In genomic region chr18:3593381-3593903, GRCh38 we compare ENCODE assay signal across 8 cellular contexts.
DNase-seq lines count a peak whose midpoint lies in the region; ATAC-seq and TF ChIP-seq lines count a peak whose summit lies in the region.

No MANE protein-coding gene starts in this region.

- peaks cover 42% of the 10 kb centered on the region for H3K79me2 ChIP-seq in HCT116 (ENCODE audit: insufficient read depth, low read length)

- H3K27ac Mint-ChIP-seq in immature natural killer cell: peak overlapping the region; percentile 97 to 99 (median 98)
- peak overlapping the region; percentile 100 for H3K27ac Mint-ChIP-seq in stimulated activated naive CD8-positive, alpha-beta T cell treated with anti-CD3 and anti-CD28 coated beads, Interleukin-15, Interleukin-2, amounts not matched to agents 100 ng/mL and 50 ng/mL, for 24 hours

- RAD21 ChIA-PET in HCT116 (lab: Charles Lee; ENCODE audit: low non-redundant PET in 1 of 2, low total read pairs in 2 of 2, uncharacterized antibody in 2 of 2, unreplicated experiment in 2 of 2): interaction anchor here in 1 of 2 experiments (0.9 to 2.7 kb wide), 3 partner anchors 72 to 311 kb away, joined by 5 to 16 read pairs (median 5); no protein-coding TSS in a partner anchor

- no peaks in the 10 kb centered on the region for H4K20me1 ChIP-seq in HCT116 (ENCODE audit: insufficient read depth)

- peak overlapping the region; percentile 94 to 99 (median 98) for H3K4me3 Mint-ChIP-seq in immature natural killer cell
- peak overlapping the region; percentile 91 for H3K4me3 Mint-ChIP-seq in stimulated activated naive CD8-positive, alpha-beta T cell treated with anti-CD3 and anti-CD28 coated beads, Interleukin-15, Interleukin-2, amounts not matched to agents 100 ng/mL and 50 ng/mL, for 24 hours

- in situ Hi-C loops in Caki2 (cut with HindIII; ENCODE audit: low pct_unique_long_range_greater_than_20kb, low sequenced_read_pairs) (no loop called here), astrocyte of the cerebellum (cut with HindIII; ENCODE audit: low sequenced_read_pairs) (no loop called here)

- DNase-seq in Caki2 (ENCODE audit: low read depth) (peak; percentile 93), HCT116 (ENCODE audit: low read depth, low spot score) (no peak), NCI-H748 (lab: John Stamatoyannopoulos, UW; ENCODE audit: unreplicated experiment) (peak; percentile 84), astrocyte of the cerebellum (ENCODE audit: low read depth) (peak; percentile 81), immature natural killer cell (no peak), RPMI8226 (no peak)
- DNase-seq in NK-92 treated with Interleukin-12 subunit alpha and Interleukin-12 subunit beta, amount 100 ng/mL, for 24 hours (lab: John Stamatoyannopoulos, UW): no peak

- H3K9me3 ChIP-seq in HCT116 (ENCODE audit: control insufficient read depth in 1 of 2, insufficient read depth in 1 of 2, low read depth in 1 of 2, low read length in 2 of 2): no peaks in the 10 kb centered on the region

- TF ChIP-seq RAD21 in HCT116 (IDR thresholded peaks at IDR 0.05; ENCODE audit: low read depth): no peak

- H3K4me2 ChIP-seq in HCT116 (ENCODE audit: low read length): peak overlapping the region; percentile 92

- H3K36me3 Mint-ChIP-seq in immature natural killer cell: peaks cover 0 to 7% (median 4%) of the 10 kb centered on the region in 3 donors
- H3K36me3 Mint-ChIP-seq in stimulated activated naive CD8-positive, alpha-beta T cell treated with anti-CD3 and anti-CD28 coated beads, Interleukin-15, Interleukin-2, amounts not matched to agents 100 ng/mL and 50 ng/mL, for 24 hours (ENCODE audit: low read depth): peaks cover 9% of the 10 kb centered on the region

- CTCF ChIA-PET in HCT116 (lab: Charles Lee): interaction anchor here (0.5 to 4.2 kb wide), 16 partner anchors 8 to 316 kb away, joined by 3 to 45 read pairs (median 4); partner anchors contain the start of gene TGIF1

- TF ChIP-seq POLR2A in HCT116 (IDR thresholded peaks at IDR 0.05; ENCODE audit: borderline replicate concordance, extremely low read depth, insufficient read depth, insufficient read length): peak; percentile 32

- peak overlapping the region; percentile 95 for H3K9ac ChIP-seq in HCT116 (ENCODE audit: low read length)

- H3K27me3 ChIP-seq in HCT116 (ENCODE audit: insufficient read depth, low read length): no peaks in the 10 kb centered on the region

- H3K27ac ChIP-seq in HCT116 (ENCODE audit: low read depth, low read length): peak overlapping the region; percentile 100

- POLR2A ChIA-PET in HCT116 (lab: Charles Lee): interaction anchor here (0.7 to 7.8 kb wide), 21 partner anchors 8 to 344 kb away, joined by 3 to 68 read pairs (median 5); no protein-coding TSS in a partner anchor

- no peak overlapping the region for H2AFZ ChIP-seq in HCT116 (ENCODE audit: low read depth, low read length, poor library complexity, severe bottlenecking)

- BruUV-seq in HCT116 (replicated peaks; lab: Mats Ljungman, UMichigan): TSS peak; percentile 82

- H3K36me3 ChIP-seq in HCT116 (ENCODE audit: control insufficient read depth in 1 of 2, insufficient read depth in 2 of 2, low read length in 2 of 2): peaks cover 0 to 14% of the 10 kb centered on the region in 2 experiments; a peak in 1 of 4 replicates

- peaks cover 55 to 56% of the 10 kb centered on the region in 2 donors for H3K4me1 Mint-ChIP-seq in immature natural killer cell
- H3K4me1 Mint-ChIP-seq in stimulated activated naive CD8-positive, alpha-beta T cell treated with anti-CD3 and anti-CD28 coated beads, Interleukin-15, Interleukin-2, amounts not matched to agents 100 ng/mL and 50 ng/mL, for 24 hours (ENCODE audit: low read depth): peaks cover 66% of the 10 kb centered on the region

- no peak for TF ChIP-seq CTCF in HCT116 (IDR thresholded peaks at IDR 0.05 in 2 of 3, conservative IDR thresholded peaks at IDR 0.05 in 1 of 3; ENCODE audit: borderline replicate concordance in 1 of 3, insufficient read depth in 1 of 3, low read depth in 2 of 3, low read length in 2 of 3)
- TF ChIP-seq CTCF in astrocyte of the cerebellum (IDR thresholded peaks at IDR 0.05; ENCODE audit: low read depth, low read length, missing control alignments): no peak

- no peaks in the 10 kb centered on the region for H3K9me2 ChIP-seq in HCT116 (ENCODE audit: insufficient read depth)

- peak; percentile 60 for ATAC-seq in HCT116

- no peaks in the 10 kb centered on the region for H3K9me3 Mint-ChIP-seq in immature natural killer cell
- no peaks in the 10 kb centered on the region for H3K9me3 Mint-ChIP-seq in stimulated activated naive CD8-positive, alpha-beta T cell treated with anti-CD3 and anti-CD28 coated beads, Interleukin-15, Interleukin-2, amounts not matched to agents 100 ng/mL and 50 ng/mL, for 24 hours

- intact Hi-C loops in HCT116 (cut with micrococcal nuclease): loop anchor here (5.0 kb wide), 1 partner anchor 331 kb away; the partner anchor contains the start of gene MYL12B

- H3K4me3 ChIP-seq in HCT116 (replicated peaks in 1 of 2; ENCODE audit: low read depth in 1 of 2, low read length in 2 of 2) (peak overlapping the region; percentile 50 to 81), astrocyte of the cerebellum (ENCODE audit: low read depth, low read length) (peak overlapping the region; percentile 34)

- H3K4me1 ChIP-seq in HCT116 (ENCODE audit: control insufficient read depth in 1 of 2, insufficient read depth in 2 of 2, low read length in 2 of 2): peaks cover 81 to 89% of the 10 kb centered on the region in 2 experiments

- peaks cover 6 to 21% (median 16%) of the 10 kb centered on the region in 3 donors for H3K27me3 Mint-ChIP-seq in immature natural killer cell (ENCODE audit: low read depth in 3 of 3)
- no peaks in the 10 kb centered on the region for H3K27me3 Mint-ChIP-seq in stimulated activated naive CD8-positive, alpha-beta T cell treated with anti-CD3 and anti-CD28 coated beads, Interleukin-15, Interleukin-2, amounts not matched to agents 100 ng/mL and 50 ng/mL, for 24 hours

TF ChIP-seq in HCT116, 20 proteins besides CTCF, POLR2A, EP300 and RAD21:
- TF ChIP-seq EZH2 (IDR thresholded peaks at IDR 0.05): no peak
- TF ChIP-seq POLR2AphosphoS5 (IDR thresholded peaks at IDR 0.05; ENCODE audit: low read depth, low read length): 0 out of 2 replicates have a peak, but pooled peaks have one; percentile 12

Comparison
In these comparisons a context has a peak if more than half of its experiments do, and no peak if none do; other contexts are left out.
1. DNase-seq: peak in Caki2 (single experiment), NCI-H748 (single experiment) and astrocyte of the cerebellum (single experiment); none in HCT116 (single experiment), immature natural killer cell (0 of 3), NK-92 treated with Interleukin-12 subunit alpha and Interleukin-12 subunit beta, amount 100 ng/mL, for 24 hours (single experiment) and RPMI8226 (single experiment).